ENCODE assay signal across 29 cellular contexts in the genomic region with DNA sequence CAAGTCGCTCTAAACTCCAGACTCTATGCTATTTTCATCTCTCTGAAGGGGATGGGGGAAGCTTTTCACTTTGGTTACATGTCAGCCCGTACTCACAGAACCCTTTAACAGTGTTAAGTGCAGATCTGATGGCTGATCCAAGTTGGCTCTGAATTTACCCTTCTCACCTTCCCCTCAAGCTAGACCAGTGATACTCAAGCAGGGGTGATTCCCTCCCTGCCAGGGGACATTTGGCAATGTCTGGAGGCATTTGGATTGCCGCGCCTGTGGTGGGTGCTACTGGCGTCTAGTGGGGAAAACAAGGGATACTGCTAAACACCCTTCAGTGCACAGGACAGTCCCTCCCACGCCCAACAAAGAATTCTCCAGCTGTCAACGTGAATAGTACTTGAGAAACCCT. TPM values are rescaled to one million over a fixed set of nuclear protein-coding genes. Genes with fewer than 3 reads are reported as not detected.
"Had no signal": no experiment of that assay in that cellular context is flagged by ENCODE, and none has a peak within 500 bp of the region (broad histone marks: within the 10 kb centered on the region; RNA-seq: fewer than 3 reads in every experiment).

No MANE protein-coding gene starts in this region.

- H3K27me3 Mint-ChIP-seq: IgD-negative memory B cell had no signal

- H3K36me3 Mint-ChIP-seq: IgD-negative memory B cell had no signal

- H3K4me3 Mint-ChIP-seq: IgD-negative memory B cell had no signal

- DNase-seq: MV-4-11, NCI-H1048, NCI-H1105, NCI-H1417, NCI-H1436 treated with DMSO at 0.1 percent for 48 hours, NCI-H1694, NCI-H187 treated with DMSO at 0.1 percent for 48 hours, NCI-H2029 treated with DMSO at 0.1 percent for 48 hours, NCI-H2107, NCI-H2171, NCI-H226, NCI-H446, NCI-H510A, NCI-H524 treated with DMSO at 0.1 percent for 48 hours, NCI-H69, NCI-H774, PC-3, SHP77, SK-N-SH had no signal

- H3K4me1 Mint-ChIP-seq: IgD-negative memory B cell had no signal

- H3K4me3 ChIP-seq: K562 had no signal

- ATAC-seq: K562, Panc1, PC-3 had no signal

- H3K27ac Mint-ChIP-seq: IgD-negative memory B cell had no signal

- H3K27ac ChIP-seq: HL-60, KMS-11, RWPE1 had no signal

- H3K9me3 ChIP-seq: SK-N-SH had no signal

RNA-seq across cellular contexts. Expression of gene TEX52, which starts 6.0 kb away (rescaled TPM):
- total RNA-seq: K562, LHCN-M2, MCF 10A, PC-3, SK-MEL-5 had no signal
- polyA plus RNA-seq: IgD-negative memory B cell, K562, SK-N-SH had no signal

RNA-seq across cellular contexts. Expression of gene NRIP2, which starts 28.0 kb away (rescaled TPM):
- total RNA-seq: K562, LHCN-M2, MCF 10A, OCI-LY7, PC-3, SK-MEL-5 had no signal
- polyA plus RNA-seq: SK-N-SH had no signal
